Comparison of ENCODE assay signal across 11 cellular contexts in genomic region chr14:22509751-22510300, GRCh38.
DNase-seq lines count a peak whose midpoint lies in the region; ATAC-seq, FAIRE-seq and TF ChIP-seq lines count a peak whose summit lies in the region.
"Had no signal": no experiment of that assay in that cellular context is flagged by ENCODE, and none has a peak within 500 bp of the region (broad histone marks: within the 10 kb centered on the region; RNA-seq: fewer than 3 reads in every experiment).

No MANE protein-coding gene starts in this region.

- H3K27ac ChIP-seq in CD4-positive, alpha-beta T cell (ENCODE audit: low read depth, low read length), result peak overlapping the region; percentile 99
- H3K27ac ChIP-seq in muscle layer of colon (ENCODE audit: low read depth, low read length), result peak overlapping the region; percentile 17
- no peak overlapping the region for H3K27ac ChIP-seq in PC-9
- no peak overlapping the region for H3K27ac ChIP-seq in psoas muscle
- H3K27ac ChIP-seq: left ventricle myocardium inferior had no signal

- H3K9ac ChIP-seq in muscle layer of colon (ENCODE audit: low read length), result no peak overlapping the region

- DNase-seq in CD4-positive, alpha-beta T cell, result no peak
- DNase-seq in GM18507 (ENCODE audit: extremely low spot score, insufficient read length, low read depth) (no peak), T-cell (no peak), PC-9 (no peak), psoas muscle (no peak)
- DNase-seq: left ventricle myocardium inferior, NCI-H524 had no signal

- H3K9me3 ChIP-seq in CD4-positive, alpha-beta T cell (ENCODE audit: control insufficient read depth, low read length), result no peaks in the 10 kb centered on the region
- no peaks in the 10 kb centered on the region for H3K9me3 ChIP-seq in muscle layer of colon (ENCODE audit: low read length)
- H3K9me3 ChIP-seq in PC-9 (ENCODE audit: insufficient read depth, low read depth), result no peaks in the 10 kb centered on the region
- no peaks in the 10 kb centered on the region for H3K9me3 ChIP-seq in psoas muscle
- H3K9me3 ChIP-seq: left ventricle myocardium inferior had no signal

- no peaks in the 10 kb centered on the region for H3F3A ChIP-seq in PC-9 (ENCODE audit: insufficient read depth, low read depth)

- H3K36me3 ChIP-seq in muscle layer of colon (ENCODE audit: insufficient read depth, low read length) (no peaks in the 10 kb centered on the region), PC-9 (ENCODE audit: low read depth) (no peaks in the 10 kb centered on the region), psoas muscle (ENCODE audit: insufficient read depth in 1 of 2, low read depth in 1 of 2) (no peaks in the 10 kb centered on the region)
- H3K36me3 ChIP-seq: left ventricle myocardium inferior had no signal

- TF ChIP-seq CTCF in CD4-positive, alpha-beta T cell (IDR thresholded peaks at IDR 0.05), result no peak
- TF ChIP-seq CTCF in PC-9 (conservative IDR thresholded peaks at IDR 0.05), result no peak
- TF ChIP-seq CTCF in psoas muscle (IDR thresholded peaks at IDR 0.05), result no peak

- H3K36me3 Mint-ChIP-seq in CD4-positive, alpha-beta T cell (ENCODE audit: low read depth), result peaks cover 92% of the 10 kb centered on the region
- peaks cover 71% of the 10 kb centered on the region for H3K36me3 Mint-ChIP-seq in T-cell

- H3K9me2 ChIP-seq in PC-9 (ENCODE audit: insufficient read depth), result no peaks in the 10 kb centered on the region

- BruUV-seq in PC-9 (replicated peaks; lab: Mats Ljungman, UMichigan), result no TSS peak

- H3K79me2 ChIP-seq in PC-9 (ENCODE audit: low read depth), result no peaks in the 10 kb centered on the region

- CTCF ChIA-PET in CD4-positive, alpha-beta T cell (lab: Charles Lee), result interaction anchor here (1.0 to 2.3 kb wide), 5 partner anchors 9 to 292 kb away, joined by 3 to 13 read pairs (median 3); no protein-coding TSS in a partner anchor
- CTCF ChIA-PET in T-cell (lab: Charles Lee) (interaction anchor here (0.5 to 2.4 kb wide), 20 partner anchors 10 to 867 kb away, joined by 3 to 11 read pairs (median 4); no protein-coding TSS in a partner anchor), PC-9 (lab: Charles Lee) (interaction anchor here (0.6 to 0.7 kb wide), 3 partner anchors 674 to 1472 kb away, joined by 5 to 12 read pairs (median 11); partner anchors contain the start of gene SLC7A8)

- H3K27me3 Mint-ChIP-seq in CD4-positive, alpha-beta T cell, result no peaks in the 10 kb centered on the region
- no peaks in the 10 kb centered on the region for H3K27me3 Mint-ChIP-seq in T-cell

- H3K4me1 ChIP-seq in muscle layer of colon (ENCODE audit: insufficient read depth, low read length) (peaks cover 35% of the 10 kb centered on the region), PC-9 (replicated peaks; ENCODE audit: insufficient read depth) (no peaks in the 10 kb centered on the region), psoas muscle (peaks cover 13% of the 10 kb centered on the region)

- H3K4me3 ChIP-seq in muscle layer of colon (ENCODE audit: low read depth in 1 of 2, low read length in 2 of 2) (no peak overlapping the region), PC-9 (no peak overlapping the region), psoas muscle (no peak overlapping the region)
- H3K4me3 ChIP-seq: left ventricle myocardium inferior had no signal

- H3K4me1 Mint-ChIP-seq in CD4-positive, alpha-beta T cell (ENCODE audit: low read depth), result peaks cover 87% of the 10 kb centered on the region
- H3K4me1 Mint-ChIP-seq in T-cell, result peaks cover 79 to 93% (median 92%) of the 10 kb centered on the region in 3 donors

- intact Hi-C loops in CD4-positive, alpha-beta T cell (cut with DNase I, micrococcal nuclease), result loop anchor here (2.0 to 10.0 kb wide), 3 partner anchors 15 to 515 kb away; no protein-coding TSS in a partner anchor
- intact Hi-C loops in PC-9 (cut with micrococcal nuclease; ENCODE audit: unreplicated experiment), result no loop called here
- intact Hi-C loops in psoas muscle (cut with DNase I), result no loop called here

- no peaks in the 10 kb centered on the region for H4K20me1 ChIP-seq in PC-9 (ENCODE audit: insufficient read depth)

- no peaks in the 10 kb centered on the region for H3K9me3 Mint-ChIP-seq in CD4-positive, alpha-beta T cell
- no peaks in the 10 kb centered on the region for H3K9me3 Mint-ChIP-seq in T-cell

- peak; percentile 90 for FAIRE-seq in GM18507 (lab: Jason Lieb, UNC)
- FAIRE-seq: H1 had no signal

- H2AFZ ChIP-seq in PC-9, result no peak overlapping the region

- 64 to 73% (median 72%) methylated on average over 5 of the region's 5 CpGs for WGBS in psoas muscle, 3 donors

- H3K4me2 ChIP-seq in PC-9, result no peak overlapping the region

- peak overlapping the region; percentile 77 for H3K4me3 Mint-ChIP-seq in CD4-positive, alpha-beta T cell
- peak overlapping the region; percentile 82 to 86 (median 83) for H3K4me3 Mint-ChIP-seq in T-cell

- peak; percentile 61 for ATAC-seq in CD4-positive, alpha-beta T cell (ENCODE audit: poor library complexity)
- ATAC-seq in T-cell (replicated peaks in 1 of 4), result peak in 2 of 4 experiments; percentile 17 to 74
- ATAC-seq in psoas muscle, result no peak
- ATAC-seq in GM18858 (IDR thresholded peaks at IDR 0.05; ENCODE audit: unreplicated experiment), result no peak
- ATAC-seq in GM19351 (IDR thresholded peaks at IDR 0.05; ENCODE audit: unreplicated experiment), result no peak

- H3K27me3 ChIP-seq in CD4-positive, alpha-beta T cell (ENCODE audit: control insufficient read depth, insufficient read depth, low read length), result no peaks in the 10 kb centered on the region
- no peaks in the 10 kb centered on the region for H3K27me3 ChIP-seq in muscle layer of colon (ENCODE audit: control insufficient read depth in 1 of 2, insufficient read depth in 2 of 2, low read length in 2 of 2)
- no peaks in the 10 kb centered on the region for H3K27me3 ChIP-seq in PC-9 (ENCODE audit: insufficient read depth, low read depth)
- peaks cover 0 to 5% (median 2%) of the 10 kb centered on the region in 3 donors for H3K27me3 ChIP-seq in psoas muscle (ENCODE audit: insufficient read depth in 3 of 3, low read length in 2 of 3)

- POLR2A ChIA-PET in CD4-positive, alpha-beta T cell (lab: Charles Lee), result interaction anchor here (0.8 to 29.1 kb wide), 15 partner anchors 4 to 774 kb away, joined by 3 to 613 read pairs (median 8); no protein-coding TSS in a partner anchor
- POLR2A ChIA-PET in T-cell (lab: Charles Lee), result interaction anchor here (0.6 to 4.7 kb wide), 15 partner anchors 10 to 1252 kb away, joined by 3 to 45 read pairs (median 6); no protein-coding TSS in a partner anchor
- POLR2A ChIA-PET in PC-9 (lab: Charles Lee; ENCODE audit: unreplicated experiment), result no interaction called here

- peak overlapping the region; percentile 93 for H3K27ac Mint-ChIP-seq in CD4-positive, alpha-beta T cell
- H3K27ac Mint-ChIP-seq in T-cell, result peak overlapping the region; percentile 95 to 96

Comparison
In these comparisons a context has a peak if more than half of its experiments do, and no peak if none do; other contexts are left out.
1. H3K27ac ChIP-seq: peak in CD4-positive, alpha-beta T cell (single experiment) and muscle layer of colon (single experiment); none in PC-9 (single experiment) and psoas muscle (single experiment).
2. intact Hi-C loops: an anchor here in CD4-positive, alpha-beta T cell (2.0 to 10.0 kb wide); none called in PC-9 and psoas muscle.